ENCODE assay signal across 1 cellular context in the genomic region with DNA sequence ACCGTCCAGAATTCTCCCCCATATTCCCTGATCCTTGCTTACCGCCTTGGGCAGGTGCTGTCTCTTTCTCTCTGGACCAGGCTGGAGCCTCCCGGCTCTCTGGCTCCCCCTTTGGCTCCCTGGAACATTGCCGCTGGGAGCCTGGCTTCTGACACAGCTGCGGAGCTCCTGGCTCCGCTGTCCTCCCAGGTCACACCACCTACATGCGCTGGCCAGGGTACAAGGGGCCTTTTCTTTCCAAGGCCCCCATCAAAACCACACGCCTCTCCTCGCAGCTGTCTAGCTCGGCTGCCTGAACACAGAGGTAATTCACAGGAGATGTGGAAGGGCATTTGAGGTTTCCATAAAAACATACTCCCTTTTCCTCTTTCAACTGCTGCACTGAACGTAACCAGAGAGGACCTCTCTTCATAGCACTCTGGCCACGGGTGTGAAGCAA.
A peak's percentile ranks its signal among the peaks of the same experiment; 100 is the strongest.
TF ChIP-seq lines count a peak whose summit lies in the region.

No MANE protein-coding gene starts in this region.

TF ChIP-seq in GM23338, 12 proteins besides CTCF, POLR2A, EP300 and RAD21 (continued from another document):
- TF ChIP-seq, protein P1, sequence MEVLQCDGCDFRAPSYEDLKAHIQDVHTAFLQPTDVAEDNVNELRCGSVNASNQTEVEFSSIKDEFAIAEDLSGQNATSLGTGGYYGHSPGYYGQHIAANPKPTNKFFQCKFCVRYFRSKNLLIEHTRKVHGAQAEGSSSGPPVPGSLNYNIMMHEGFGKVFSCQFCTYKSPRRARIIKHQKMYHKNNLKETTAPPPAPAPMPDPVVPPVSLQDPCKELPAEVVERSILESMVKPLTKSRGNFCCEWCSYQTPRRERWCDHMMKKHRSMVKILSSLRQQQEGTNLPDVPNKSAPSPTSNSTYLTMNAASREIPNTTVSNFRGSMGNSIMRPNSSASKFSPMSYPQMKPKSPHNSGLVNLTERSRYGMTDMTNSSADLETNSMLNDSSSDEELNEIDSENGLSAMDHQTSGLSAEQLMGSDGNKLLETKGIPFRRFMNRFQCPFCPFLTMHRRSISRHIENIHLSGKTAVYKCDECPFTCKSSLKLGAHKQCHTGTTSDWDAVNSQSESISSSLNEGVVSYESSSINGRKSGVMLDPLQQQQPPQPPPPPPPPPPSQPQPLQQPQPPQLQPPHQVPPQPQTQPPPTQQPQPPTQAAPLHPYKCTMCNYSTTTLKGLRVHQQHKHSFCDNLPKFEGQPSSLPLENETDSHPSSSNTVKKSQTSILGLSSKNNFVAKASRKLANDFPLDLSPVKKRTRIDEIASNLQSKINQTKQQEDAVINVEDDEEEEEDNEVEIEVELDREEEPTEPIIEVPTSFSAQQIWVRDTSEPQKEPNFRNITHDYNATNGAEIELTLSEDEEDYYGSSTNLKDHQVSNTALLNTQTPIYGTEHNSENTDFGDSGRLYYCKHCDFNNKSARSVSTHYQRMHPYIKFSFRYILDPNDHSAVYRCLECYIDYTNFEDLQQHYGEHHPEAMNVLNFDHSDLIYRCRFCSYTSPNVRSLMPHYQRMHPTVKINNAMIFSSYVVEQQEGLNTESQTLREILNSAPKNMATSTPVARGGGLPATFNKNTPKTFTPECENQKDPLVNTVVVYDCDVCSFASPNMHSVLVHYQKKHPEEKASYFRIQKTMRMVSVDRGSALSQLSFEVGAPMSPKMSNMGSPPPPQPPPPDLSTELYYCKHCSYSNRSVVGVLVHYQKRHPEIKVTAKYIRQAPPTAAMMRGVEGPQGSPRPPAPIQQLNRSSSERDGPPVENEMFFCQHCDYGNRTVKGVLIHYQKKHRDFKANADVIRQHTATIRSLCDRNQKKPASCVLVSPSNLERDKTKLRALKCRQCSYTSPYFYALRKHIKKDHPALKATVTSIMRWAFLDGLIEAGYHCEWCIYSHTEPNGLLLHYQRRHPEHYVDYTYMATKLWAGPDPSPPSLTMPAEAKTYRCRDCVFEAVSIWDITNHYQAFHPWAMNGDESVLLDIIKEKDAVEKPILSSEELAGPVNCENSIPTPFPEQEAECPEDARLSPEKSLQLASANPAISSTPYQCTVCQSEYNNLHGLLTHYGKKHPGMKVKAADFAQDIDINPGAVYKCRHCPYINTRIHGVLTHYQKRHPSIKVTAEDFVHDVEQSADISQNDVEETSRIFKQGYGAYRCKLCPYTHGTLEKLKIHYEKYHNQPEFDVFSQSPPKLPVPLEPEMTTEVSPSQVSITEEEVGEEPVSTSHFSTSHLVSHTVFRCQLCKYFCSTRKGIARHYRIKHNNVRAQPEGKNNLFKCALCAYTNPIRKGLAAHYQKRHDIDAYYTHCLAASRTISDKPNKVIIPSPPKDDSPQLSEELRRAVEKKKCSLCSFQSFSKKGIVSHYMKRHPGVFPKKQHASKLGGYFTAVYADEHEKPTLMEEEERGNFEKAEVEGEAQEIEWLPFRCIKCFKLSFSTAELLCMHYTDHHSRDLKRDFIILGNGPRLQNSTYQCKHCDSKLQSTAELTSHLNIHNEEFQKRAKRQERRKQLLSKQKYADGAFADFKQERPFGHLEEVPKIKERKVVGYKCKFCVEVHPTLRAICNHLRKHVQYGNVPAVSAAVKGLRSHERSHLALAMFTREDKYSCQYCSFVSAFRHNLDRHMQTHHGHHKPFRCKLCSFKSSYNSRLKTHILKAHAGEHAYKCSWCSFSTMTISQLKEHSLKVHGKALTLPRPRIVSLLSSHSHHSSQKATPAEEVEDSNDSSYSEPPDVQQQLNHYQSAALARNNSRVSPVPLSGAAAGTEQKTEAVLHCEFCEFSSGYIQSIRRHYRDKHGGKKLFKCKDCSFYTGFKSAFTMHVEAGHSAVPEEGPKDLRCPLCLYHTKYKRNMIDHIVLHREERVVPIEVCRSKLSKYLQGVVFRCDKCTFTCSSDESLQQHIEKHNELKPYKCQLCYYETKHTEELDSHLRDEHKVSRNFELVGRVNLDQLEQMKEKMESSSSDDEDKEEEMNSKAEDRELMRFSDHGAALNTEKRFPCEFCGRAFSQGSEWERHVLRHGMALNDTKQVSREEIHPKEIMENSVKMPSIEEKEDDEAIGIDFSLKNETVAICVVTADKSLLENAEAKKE (CRISPR knock-in tag; IDR thresholded peaks at IDR 0.05): peak; percentile 69
